8 cellular contexts compared by ENCODE assay signal in genomic region chr6:6005467-6006427, GRCh38. TPM values are rescaled to one million over a fixed set of nuclear protein-coding genes. Genes with fewer than 3 reads are reported as not detected.
DNase-seq lines count a peak whose midpoint lies in the region; ATAC-seq and TF ChIP-seq lines count a peak whose summit lies in the region.

No MANE protein-coding gene starts in this region.

- CTCF ChIA-PET in activated CD4-positive, alpha-beta T cell treated with anti-CD3 and anti-CD28 coated beads, Interleukin-2, amount 10 ng/mL, durations not matched to agents 7 days and 5 days (lab: Charles Lee), result no interaction called here
- CTCF ChIA-PET in T-cell (lab: Charles Lee), result no interaction called here

- peak overlapping the region; percentile 80 for H3K27ac Mint-ChIP-seq in activated CD4-positive, alpha-beta T cell treated with anti-CD3 and anti-CD28 coated beads, Interleukin-2, amount 10 ng/mL, durations not matched to agents 7 days and 5 days
- H3K27ac Mint-ChIP-seq in T-cell (peak overlapping the region; percentile 50 to 90), immature natural killer cell (peak overlapping the region in 3 of 6 donors; percentile 59 to 84 (median 74))

- peak overlapping the region; percentile 69 for H3K4me3 ChIP-seq in thoracic aorta

- H3K4me1 Mint-ChIP-seq in activated CD4-positive, alpha-beta T cell treated with anti-CD3 and anti-CD28 coated beads, Interleukin-2, amount 10 ng/mL, durations not matched to agents 7 days and 5 days, result peaks cover 65% of the 10 kb centered on the region
- peaks cover 55 to 71% (median 56%) of the 10 kb centered on the region in 3 donors for H3K4me1 Mint-ChIP-seq in T-cell
- peaks cover 62 to 75% of the 10 kb centered on the region in 2 donors for H3K4me1 Mint-ChIP-seq in immature natural killer cell

- peaks cover 22% of the 10 kb centered on the region for H3K36me3 Mint-ChIP-seq in activated CD4-positive, alpha-beta T cell treated with anti-CD3 and anti-CD28 coated beads, Interleukin-2, amount 10 ng/mL, durations not matched to agents 7 days and 5 days (ENCODE audit: low read depth)
- H3K36me3 Mint-ChIP-seq in T-cell (peaks cover 11% of the 10 kb centered on the region), immature natural killer cell (peaks cover 0 to 7% (median 3%) of the 10 kb centered on the region in 3 donors)

- no peak for DNase-seq in activated CD4-positive, alpha-beta T cell treated with anti-CD3 and anti-CD28 coated beads, Interleukin-2, amount 10 ng/mL, durations not matched to agents 7 days and 5 days
- no peak for DNase-seq in activated CD4-positive, alpha-beta T cell treated with anti-CD3 and anti-CD28 coated beads for 48 hours
- DNase-seq in T-cell (no peak), immature natural killer cell (no peak), thoracic aorta (ENCODE audit: low spot score) (no peak), SKM-1 treated with dmso at 0.1 percent for 144 hours (lab: John Stamatoyannopoulos, UW; ENCODE audit: unreplicated experiment) (no peak), SIG-M5 treated with dmso at 0.1 percent for 504 hours (lab: John Stamatoyannopoulos, UW; ENCODE audit: unreplicated experiment) (no peak)

- peaks cover 82% of the 10 kb centered on the region for H3K27me3 Mint-ChIP-seq in activated CD4-positive, alpha-beta T cell treated with anti-CD3 and anti-CD28 coated beads, Interleukin-2, amount 10 ng/mL, durations not matched to agents 7 days and 5 days
- H3K27me3 Mint-ChIP-seq in T-cell (peaks cover 62 to 85% of the 10 kb centered on the region in 2 donors), immature natural killer cell (ENCODE audit: low read depth in 3 of 3) (peaks cover 64 to 81% (median 77%) of the 10 kb centered on the region in 3 donors)

- ATAC-seq in T-cell (replicated peaks in 1 of 4) (no peak), thoracic aorta (ENCODE audit: insufficient number of reproducible peaks, low FRiP score, low read depth) (no peak), HG02763 (IDR thresholded peaks at IDR 0.05; ENCODE audit: unreplicated experiment) (no peak)

- H3K4me3 Mint-ChIP-seq in activated CD4-positive, alpha-beta T cell treated with anti-CD3 and anti-CD28 coated beads, Interleukin-2, amount 10 ng/mL, durations not matched to agents 7 days and 5 days, result peak overlapping the region; percentile 76
- H3K4me3 Mint-ChIP-seq in T-cell (peak overlapping the region in 2 of 3 donors; percentile 56 to 86), immature natural killer cell (peak overlapping the region; percentile 40 to 83 (median 65))

- POLR2A ChIA-PET in activated CD4-positive, alpha-beta T cell treated with anti-CD3 and anti-CD28 coated beads, Interleukin-2, amount 10 ng/mL, durations not matched to agents 7 days and 5 days (lab: Charles Lee), result no interaction called here
- POLR2A ChIA-PET in T-cell (lab: Charles Lee), result interaction anchor here in 1 of 2 donors (0.7 kb wide), 1 partner anchor 12 kb away, joined by 3 read pairs; no protein-coding TSS in a partner anchor

- H3K9me3 Mint-ChIP-seq in activated CD4-positive, alpha-beta T cell treated with anti-CD3 and anti-CD28 coated beads, Interleukin-2, amount 10 ng/mL, durations not matched to agents 7 days and 5 days, result peaks cover 3% of the 10 kb centered on the region
- peaks cover 0 to 13% (median 2%) of the 10 kb centered on the region in 3 donors for H3K9me3 Mint-ChIP-seq in T-cell
- H3K9me3 Mint-ChIP-seq in immature natural killer cell, result peaks cover 0 to 10% (median 4%) of the 10 kb centered on the region in 6 donors

- H3K4me1 ChIP-seq in thoracic aorta (ENCODE audit: control insufficient read depth in 1 of 2, low read depth in 2 of 2), result peaks cover 16 to 48% of the 10 kb centered on the region in 2 donors

- no peaks in the 10 kb centered on the region for H3K36me3 ChIP-seq in thoracic aorta

- peak overlapping the region in 1 of 2 donors; percentile 26 for H3K27ac ChIP-seq in thoracic aorta

- no peak for TF ChIP-seq CTCF in thoracic aorta (IDR thresholded peaks at IDR 0.05)

- peaks cover 55% of the 10 kb centered on the region for H3K27me3 ChIP-seq in thoracic aorta (replicated peaks; ENCODE audit: insufficient read depth)

- no peaks in the 10 kb centered on the region for H3K9me3 ChIP-seq in thoracic aorta

RNA-seq across cellular contexts. Expression of gene NRN1, which starts 1.0 kb away (rescaled TPM):
- 1 to 10 TPM; 7.0 to 8.7 TPM for total RNA-seq in activated CD4-positive, alpha-beta T cell treated with anti-CD3 and anti-CD28 coated beads, Interleukin-2, amount 10 ng/mL, durations not matched to agents 7 days and 5 days
- total RNA-seq in T-cell, result under 1 TPM in 2 of 5 donors, not detected in 3; 0.13 to 0.33 TPM
- not detected for polyA plus RNA-seq in immature natural killer cell
- total RNA-seq in thoracic aorta, result 1 to 10 TPM; 5.0 to 7.5 TPM

Comparison
In these comparisons a context has a peak if more than half of its experiments do, and no peak if none do; other contexts are left out.
1. RNA of gene NRN1, which starts 1.0 kb away (total RNA-seq): 7.0 to 8.7 TPM in activated CD4-positive, alpha-beta T cell treated with anti-CD3 and anti-CD28 coated beads, Interleukin-2, amount 10 ng/mL, durations not matched to agents 7 days and 5 days and 5.0 to 7.5 TPM in thoracic aorta; 0.13 to 0.33 TPM in T-cell; every median in the first group is over 4 times any median in the second.
2. Peak in every context shown above with its lines, with median percentiles within 50 percentile points of each other: H3K4me3 Mint-ChIP-seq.